ENCODE assay signal across 10 cellular contexts in the genomic region with DNA sequence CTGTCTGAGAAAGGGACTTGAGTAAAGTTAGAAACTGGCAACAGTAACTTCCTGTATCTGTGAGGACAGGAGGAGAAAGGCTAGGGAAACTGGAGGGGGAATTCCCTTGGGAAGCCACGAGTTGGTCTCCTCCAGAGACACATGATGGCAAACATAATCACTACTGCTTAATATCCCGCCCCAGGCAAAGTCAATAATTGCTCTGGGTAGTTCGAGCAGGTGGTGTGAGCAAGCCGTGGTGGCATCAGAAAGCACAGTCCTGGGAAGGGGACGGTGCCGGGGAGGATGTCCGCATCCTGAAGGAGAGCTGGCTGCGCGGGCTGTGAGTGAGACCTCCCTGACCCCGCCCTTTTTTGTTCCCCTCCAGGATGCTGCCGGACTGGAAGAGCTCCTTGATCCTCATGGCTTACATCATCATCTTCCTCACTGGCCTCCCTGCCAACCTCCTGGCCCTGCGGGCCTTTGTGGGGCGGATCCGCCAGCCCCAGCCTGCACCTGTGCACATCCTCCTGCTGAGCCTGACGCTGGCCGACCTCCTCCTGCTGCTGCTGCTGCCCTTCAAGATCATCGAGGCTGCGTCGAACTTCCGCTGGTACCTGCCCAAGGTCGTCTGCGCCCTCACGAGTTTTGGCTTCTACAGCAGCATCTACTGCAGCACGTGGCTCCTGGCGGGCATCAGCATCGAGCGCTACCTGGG. TPM values are rescaled to one million over a fixed set of nuclear protein-coding genes. Genes with fewer than 3 reads are reported as not detected.
DNase-seq lines count a peak whose midpoint lies in the region; ATAC-seq and TF ChIP-seq lines count a peak whose summit lies in the region.
"Had no signal": no experiment of that assay in that cellular context is flagged by ENCODE, and none has a peak within 500 bp of the region (broad histone marks: within the 10 kb centered on the region; RNA-seq: fewer than 3 reads in every experiment).

No MANE protein-coding gene starts in this region.

- peaks cover 36% of the 10 kb centered on the region for H3K27me3 Mint-ChIP-seq in activated CD4-positive, alpha-beta T cell treated with anti-CD3 and anti-CD28 coated beads, Interleukin-2, amount 10 ng/mL, durations not matched to agents 7 days and 5 days

- H3K4me3 ChIP-seq in HL-60 (replicated peaks; ENCODE audit: insufficient read depth, low read length) (no peak overlapping the region), Peyer's patch (no peak overlapping the region)
- H3K4me3 ChIP-seq: gastroesophageal sphincter had no signal

- no peak overlapping the region for H3K4me3 Mint-ChIP-seq in activated CD4-positive, alpha-beta T cell treated with anti-CD3 and anti-CD28 coated beads, Interleukin-2, amount 10 ng/mL, durations not matched to agents 7 days and 5 days

- H3K27ac ChIP-seq in HL-60 (replicated peaks): peak overlapping the region; percentile 59
- peak overlapping the region in 3 of 4 donors; percentile 21 to 59 (median 57) for H3K27ac ChIP-seq in Peyer's patch
- H3K27ac ChIP-seq: gastroesophageal sphincter had no signal

- no peak for TF ChIP-seq POLR2A in Peyer's patch (IDR thresholded peaks at IDR 0.05)

- CTCF ChIA-PET in activated CD4-positive, alpha-beta T cell treated with anti-CD3 and anti-CD28 coated beads, Interleukin-2, amount 10 ng/mL, durations not matched to agents 7 days and 5 days (lab: Charles Lee): interaction anchor here (0.8 to 1.9 kb wide), 2 partner anchors 10 to 12 kb away, joined by 4 to 6 read pairs; no protein-coding TSS in a partner anchor

- H3K4me1 Mint-ChIP-seq in activated CD4-positive, alpha-beta T cell treated with anti-CD3 and anti-CD28 coated beads, Interleukin-2, amount 10 ng/mL, durations not matched to agents 7 days and 5 days: peaks cover 42% of the 10 kb centered on the region

- no peak overlapping the region for H3K27ac Mint-ChIP-seq in activated CD4-positive, alpha-beta T cell treated with anti-CD3 and anti-CD28 coated beads, Interleukin-2, amount 10 ng/mL, durations not matched to agents 7 days and 5 days

- ATAC-seq in omental fat pad (ENCODE audit: low FRiP score): peak; percentile 24

- H3K9me3 Mint-ChIP-seq in activated CD4-positive, alpha-beta T cell treated with anti-CD3 and anti-CD28 coated beads, Interleukin-2, amount 10 ng/mL, durations not matched to agents 7 days and 5 days: no peaks in the 10 kb centered on the region

- H3K27me3 ChIP-seq in HL-60 (ENCODE audit: insufficient read depth, poor library complexity, severe bottlenecking) (no peaks in the 10 kb centered on the region), Peyer's patch (no peaks in the 10 kb centered on the region)

- POLR2A ChIA-PET in activated CD4-positive, alpha-beta T cell treated with anti-CD3 and anti-CD28 coated beads, Interleukin-2, amount 10 ng/mL, durations not matched to agents 7 days and 5 days (lab: Charles Lee): no interaction called here

- DNase-seq in COLO829 (ENCODE audit: low spot score): peak; percentile 73
- no peak for DNase-seq in HL-60 (ENCODE audit: low read depth in 1 of 2, low spot score in 1 of 2)
- peak in 2 of 3 donors; percentile 58 to 62 for DNase-seq in Peyer's patch
- no peak for DNase-seq in omental fat pad (ENCODE audit: low spot score)
- DNase-seq in NCI-H1930 (lab: John Stamatoyannopoulos, UW): no peak
- DNase-seq in activated CD4-positive, alpha-beta T cell treated with anti-CD3 and anti-CD28 coated beads, Interleukin-2, amount 10 ng/mL, durations not matched to agents 7 days and 5 days: no peak
- DNase-seq in NCI-H774 (lab: John Stamatoyannopoulos, UW): no peak
- DNase-seq: amygdala; stimulated activated naive CD4-positive, alpha-beta T cell treated with Interleukin-2 at 50 U/mL for 16 hours had no signal

- no peak for TF ChIP-seq CTCF in HL-60 (IDR thresholded peaks at IDR 0.05; ENCODE audit: insufficient read depth, low read length)
- TF ChIP-seq CTCF in Peyer's patch (IDR thresholded peaks at IDR 0.05): no peak
- peak in 1 of 3 donors; percentile 2 for TF ChIP-seq CTCF in omental fat pad (IDR thresholded peaks at IDR 0.05)

- no peaks in the 10 kb centered on the region for H3K36me3 Mint-ChIP-seq in activated CD4-positive, alpha-beta T cell treated with anti-CD3 and anti-CD28 coated beads, Interleukin-2, amount 10 ng/mL, durations not matched to agents 7 days and 5 days (ENCODE audit: low read depth)

- no peaks in the 10 kb centered on the region for H3K36me3 ChIP-seq in Peyer's patch
- H3K36me3 ChIP-seq: gastroesophageal sphincter had no signal

- H3K9me3 ChIP-seq in Peyer's patch: no peaks in the 10 kb centered on the region
- H3K9me3 ChIP-seq: gastroesophageal sphincter had no signal

- peaks cover 0 to 26% (median 4%) of the 10 kb centered on the region in 4 donors for H3K4me1 ChIP-seq in Peyer's patch

RNA-seq across cellular contexts. Expression of a gene that starts 1.4 kb away (rescaled TPM):
- total RNA-seq in Peyer's patch: 1 to 10 TPM in 2 of 4 donors, under 1 TPM in 1, not detected in 1; 0.80 to 1.8 (median 1.0) TPM
- 1 to 10 TPM in 1 of 4 donors, under 1 TPM in 3; 0.46 to 4.4 (median 0.80) TPM for total RNA-seq in omental fat pad
- not detected for total RNA-seq in activated CD4-positive, alpha-beta T cell treated with anti-CD3 and anti-CD28 coated beads, Interleukin-2, amount 10 ng/mL, durations not matched to agents 7 days and 5 days

RNA-seq across cellular contexts. Expression of a gene that starts 40.8 kb away (rescaled TPM):
- total RNA-seq in Peyer's patch (not detected), omental fat pad (not detected)
- total RNA-seq in activated CD4-positive, alpha-beta T cell treated with anti-CD3 and anti-CD28 coated beads, Interleukin-2, amount 10 ng/mL, durations not matched to agents 7 days and 5 days: not detected
- total RNA-seq: gastroesophageal sphincter had no signal

Comparison
In these comparisons a context has a peak if more than half of its experiments do, and no peak if none do; other contexts are left out.
1. DNase-seq: peak in COLO829 (single experiment) and Peyer's patch (2 of 3); none in HL-60 (0 of 2), omental fat pad (single experiment), NCI-H1930 (0 of 2), activated CD4-positive, alpha-beta T cell treated with anti-CD3 and anti-CD28 coated beads, Interleukin-2, amount 10 ng/mL, durations not matched to agents 7 days and 5 days (single experiment) and NCI-H774 (single experiment).